In the genomic region with DNA sequence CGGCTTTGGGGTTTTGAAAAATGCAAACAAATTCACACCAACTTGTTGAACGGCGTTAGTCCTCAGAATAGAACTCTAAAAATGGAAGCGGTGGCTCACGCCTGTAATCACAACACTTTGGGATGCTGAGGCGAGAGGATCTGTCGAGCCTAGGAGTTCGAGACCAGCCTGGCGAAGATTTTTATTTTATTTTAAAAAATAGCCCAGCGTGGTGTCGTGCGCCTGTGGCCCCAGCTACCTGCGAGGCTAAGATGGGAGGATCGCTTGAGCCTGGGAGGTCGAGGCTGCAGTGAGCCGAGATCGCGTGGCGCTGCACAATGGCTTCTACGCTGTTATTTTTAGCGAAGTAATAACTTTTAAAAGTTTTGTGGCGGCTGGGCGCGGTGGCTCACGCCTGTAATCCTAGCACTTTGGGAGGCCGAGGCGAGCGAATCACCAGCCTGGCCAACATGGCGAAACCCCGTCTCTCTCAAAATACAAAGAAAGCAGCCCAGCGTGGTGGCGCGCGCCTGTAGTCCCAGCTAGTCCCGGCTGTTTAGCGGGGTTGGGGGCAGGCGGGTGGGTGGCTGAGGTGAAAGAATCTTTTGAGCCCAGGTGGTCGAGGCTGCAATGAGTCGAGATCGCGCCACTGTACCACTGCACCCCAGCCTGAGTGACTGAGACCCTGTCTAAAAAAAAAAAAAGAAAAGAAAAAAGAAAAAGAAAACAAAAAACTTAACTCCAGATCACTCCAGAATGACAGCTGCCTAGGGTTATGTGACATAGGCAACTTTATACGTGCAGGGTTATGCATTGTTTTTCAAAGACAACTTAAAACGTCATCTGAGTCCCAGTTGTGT, we compare ENCODE assay signal across 8 cellular contexts. TPM values are rescaled to one million over a fixed set of nuclear protein-coding genes. Genes with fewer than 3 reads are reported as not detected.
DNase-seq lines count a peak whose midpoint lies in the region; ATAC-seq and TF ChIP-seq lines count a peak whose summit lies in the region.

No MANE protein-coding gene starts in this region.

- ATAC-seq in HG03103 (IDR thresholded peaks at IDR 0.05; ENCODE audit: low read depth, unreplicated experiment), result peak; percentile 14
- ATAC-seq in activated CD4-positive, CD25-positive, alpha-beta regulatory T cell treated with anti-CD3 and anti-CD28 coated beads, Interleukin-2, amount 50 U/mL, for 24 hours, result peak; percentile 5 to 7

- peak overlapping the region; percentile 80 for H3K4me3 ChIP-seq in mononuclear cell (ENCODE audit: low read length)

- H3K9me3 ChIP-seq in mononuclear cell (ENCODE audit: low read depth, low read length), result no peaks in the 10 kb centered on the region

- peak overlapping the region; percentile 84 for H3K27ac ChIP-seq in temporal lobe (ENCODE audit: low read depth, low read length)

- peaks cover 51% of the 10 kb centered on the region for H3K4me1 ChIP-seq in mononuclear cell (ENCODE audit: insufficient read depth, low read length)

- DNase-seq in effector CD8-positive, alpha-beta T cell (lab: John Stamatoyannopoulos, UW), result peak; percentile 6
- DNase-seq in mesenteric fat pad (ENCODE audit: low spot score) (no peak), SHP77 treated with DMSO at 0.1 percent for 48 hours (lab: John Stamatoyannopoulos, UW) (no peak)

- H3K27me3 ChIP-seq in mononuclear cell (ENCODE audit: insufficient read depth, low read length), result no peaks in the 10 kb centered on the region

- peak; percentile 25 for TF ChIP-seq POLR2A in GM19193 (IDR thresholded peaks at IDR 0.05; ENCODE audit: extremely low read depth, insufficient read depth, insufficient read length)

RNA-seq across cellular contexts. Expression of gene PLIN2, which starts 0.8 kb away (rescaled TPM):
- total RNA-seq in mononuclear cell (91.4 TPM), temporal lobe (16.2 TPM), mesenteric fat pad (1,711 TPM)

RNA-seq across cellular contexts. Expression of gene HAUS6, which starts 25.4 kb away (rescaled TPM):
- 23.5 TPM for total RNA-seq in mononuclear cell
- total RNA-seq in temporal lobe, result 21.6 TPM
- total RNA-seq in mesenteric fat pad, result 11.6 TPM

Comparison
In these comparisons a context has a peak if more than half of its experiments do, and no peak if none do; other contexts are left out.
1. RNA of gene PLIN2, which starts 0.8 kb away (total RNA-seq): 1,711 TPM in mesenteric fat pad (single experiment); 91.4 TPM in mononuclear cell (single experiment) and 16.2 TPM in temporal lobe (single experiment); every median in the first group is over 10 times any median in the second.